8 cellular contexts compared by ENCODE assay signal in the genomic region with DNA sequence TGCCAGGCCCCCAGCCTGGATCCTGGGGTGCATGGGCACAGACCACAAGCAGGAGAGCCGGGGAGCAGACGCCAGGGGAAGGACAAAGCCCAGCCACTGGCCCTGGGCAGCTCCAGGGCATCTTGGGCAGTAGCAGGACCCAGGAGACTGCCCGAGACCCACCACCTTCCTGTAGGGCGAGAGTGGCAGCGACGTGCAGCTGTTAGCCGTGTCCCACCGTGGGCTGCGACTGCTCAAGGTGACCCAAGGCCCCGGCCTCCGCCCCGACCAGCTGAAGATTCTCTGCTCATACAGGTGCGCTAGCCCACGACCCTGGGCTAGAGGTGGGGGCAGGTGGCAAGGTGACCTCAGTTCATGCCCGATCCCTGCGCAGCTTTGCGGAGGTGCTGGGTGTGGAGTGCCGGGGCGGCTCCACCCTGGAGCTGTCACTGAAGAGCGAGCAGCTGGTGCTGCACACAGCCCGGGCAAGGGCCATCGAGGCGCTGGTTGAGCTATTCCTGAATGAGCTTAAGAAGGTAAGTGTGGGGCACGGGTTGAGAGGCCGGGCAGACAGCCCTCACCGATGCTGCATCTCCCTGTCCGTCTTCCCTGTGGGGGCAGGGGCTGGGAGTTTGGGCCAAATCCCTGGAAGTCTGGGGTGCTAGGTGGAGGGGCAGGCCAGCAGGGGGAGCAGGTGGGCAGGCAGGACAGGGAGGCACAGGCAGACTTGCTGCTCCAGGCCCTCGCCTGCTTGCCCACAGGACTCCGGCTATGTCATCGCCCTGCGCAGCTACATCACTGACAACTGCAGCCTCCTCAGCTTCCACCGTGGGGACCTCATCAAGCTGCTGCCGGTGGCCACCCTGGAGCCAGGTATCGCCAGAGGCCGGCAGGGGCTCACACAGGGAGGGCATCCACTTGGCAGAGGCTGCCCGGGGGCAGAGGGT. TPM values are rescaled to one million over a fixed set of nuclear protein-coding genes. Genes with fewer than 3 reads are reported as not detected.
A peak's percentile ranks its signal among the peaks of the same experiment; 100 is the strongest.
DNase-seq lines count a peak whose midpoint lies in the region; ATAC-seq and TF ChIP-seq lines count a peak whose summit lies in the region.

No MANE protein-coding gene starts in this region.

- no peaks in the 10 kb centered on the region for H3K27me3 ChIP-seq in BE2C
- no peaks in the 10 kb centered on the region for H3K27me3 ChIP-seq in Panc1 (ENCODE audit: control insufficient read depth, insufficient read depth, low read length)
- no peaks in the 10 kb centered on the region for H3K27me3 ChIP-seq in stomach
- H3K27me3 ChIP-seq in gastroesophageal sphincter: no peaks in the 10 kb centered on the region

- no peaks in the 10 kb centered on the region for H3K9me3 ChIP-seq in BE2C
- no peaks in the 10 kb centered on the region for H3K9me3 ChIP-seq in Panc1 (ENCODE audit: control insufficient read depth, insufficient read depth, low read depth, low read length)
- no peaks in the 10 kb centered on the region for H3K9me3 ChIP-seq in stomach
- no peaks in the 10 kb centered on the region for H3K9me3 ChIP-seq in gastroesophageal sphincter

- TF ChIP-seq EP300 in stomach (IDR thresholded peaks at IDR 0.05) (no peak), gastroesophageal sphincter (IDR thresholded peaks at IDR 0.05) (no peak)

- H3K4me1 ChIP-seq in BE2C (no peaks in the 10 kb centered on the region), Panc1 (ENCODE audit: control insufficient read depth, insufficient read depth, low read length) (no peaks in the 10 kb centered on the region), stomach (no peaks in the 10 kb centered on the region), gastroesophageal sphincter (no peaks in the 10 kb centered on the region)

- peak; percentile 69 for TF ChIP-seq CTCF in BE2C (IDR thresholded peaks at IDR 0.05; ENCODE audit: low read depth, low read length)
- peak; percentile 69 for TF ChIP-seq CTCF in GM12874 (IDR thresholded peaks at IDR 0.05; ENCODE audit: insufficient read depth, low read depth, low read length)
- peak; percentile 87 for TF ChIP-seq CTCF in Panc1 (IDR thresholded peaks at IDR 0.05)
- TF ChIP-seq CTCF in epithelial cell of proximal tubule (conservative IDR thresholded peaks at IDR 0.05; ENCODE audit: low read depth, low read length): peak; percentile 60
- TF ChIP-seq CTCF in stomach (IDR thresholded peaks at IDR 0.05): peak in 4 of 7 experiments; percentile 12 to 29 (median 18)
- TF ChIP-seq CTCF in gastroesophageal sphincter (IDR thresholded peaks at IDR 0.05): peak in 1 of 4 experiments; percentile 27

- WGBS in stomach, 5 donors: 48 to 86% (median 80%) methylated on average over 3 to 36 of the region's 36 CpGs
- WGBS in gastroesophageal sphincter (ENCODE audit: low coverage in 1 of 2), 2 donors: 0 to 80% methylated on average over 1 to 3 of the region's 36 CpGs

- POLR2A ChIA-PET in Panc1 (lab: Charles Lee): no interaction called here

- CTCF ChIA-PET in Panc1 (lab: Charles Lee): interaction anchor here (0.5 to 2.6 kb wide), 7 partner anchors 9 to 177 kb away, joined by 4 to 15 read pairs (median 5); partner anchors contain the start of gene SMIM5

- H3K36me3 ChIP-seq in BE2C (no peaks in the 10 kb centered on the region), Panc1 (ENCODE audit: control insufficient read depth, insufficient read depth, low read length) (no peaks in the 10 kb centered on the region), stomach (peaks cover 12 to 100% (median 92%) of the 10 kb centered on the region in 4 donors), gastroesophageal sphincter (peaks cover 0 to 95% of the 10 kb centered on the region in 2 donors)

- BruUV-seq in Panc1 (replicated peaks; lab: Mats Ljungman, UMichigan): no TSS peak

- H3K27ac ChIP-seq in Panc1 (ENCODE audit: low read length): no peak overlapping the region
- H3K27ac ChIP-seq in stomach: no peak overlapping the region
- H3K27ac ChIP-seq in gastroesophageal sphincter: no peak overlapping the region

- DNase-seq in BE2C (peak; percentile 90), Panc1 (ENCODE audit: low read depth, low spot score) (no peak), epithelial cell of proximal tubule (ENCODE audit: low read depth) (no peak), stomach (no peak)

- ATAC-seq in Panc1 (peak; percentile 55), GM19035 (IDR thresholded peaks at IDR 0.05; ENCODE audit: unreplicated experiment) (no peak), HG03565 (IDR thresholded peaks at IDR 0.05; ENCODE audit: unreplicated experiment) (no peak), gastroesophageal sphincter (no peak)

- H3K4me3 ChIP-seq in BE2C (ENCODE audit: low read depth, low read length) (no peak overlapping the region), Panc1 (ENCODE audit: low read depth in 2 of 2, low read length in 2 of 2) (no peak overlapping the region), epithelial cell of proximal tubule (ENCODE audit: low read depth, low read length) (no peak overlapping the region), stomach (no peak overlapping the region), gastroesophageal sphincter (no peak overlapping the region)

- TF ChIP-seq POLR2A in stomach (IDR thresholded peaks at IDR 0.05): no peak
- TF ChIP-seq POLR2A in gastroesophageal sphincter (IDR thresholded peaks at IDR 0.05): peak in 1 of 2 donors; percentile 14

- intact Hi-C loops in Panc1 (cut with micrococcal nuclease; ENCODE audit: unreplicated experiment): no loop called here
- intact Hi-C loops in stomach (cut with DNase I; ENCODE audit: low total_unique reads): no loop called here

- in situ Hi-C loops in Panc1 (cut with HindIII; ENCODE audit: low pct_unique_long_range_greater_than_20kb, low sequenced_read_pairs): no loop called here

RNA-seq across cellular contexts. Expression of gene SMIM5, which starts 13.5 kb away (rescaled TPM):
- 0.46 TPM for polyA plus RNA-seq in BE2C (2012; ENCODE audit: insufficient read depth, insufficient read length, low read depth)
- total RNA-seq in Panc1 (2021; ENCODE audit: unreplicated experiment) (0.10 TPM), epithelial cell of proximal tubule (0.63 and 0.94 TPM in 2 replicates), stomach (10 to 100 TPM in 1 of 5 donors, 1 to 10 TPM in 1, under 1 TPM in 1, not detected in 2; 0.58 to 12.7 (median 3.6) TPM), gastroesophageal sphincter (1 to 10 TPM; 3.8 to 6.8 (median 5.0) TPM)
- 0.24 TPM for polyA plus RNA-seq in Panc1 (2012; ENCODE audit: insufficient read length)
- polyA plus RNA-seq in stomach: 10 to 100 TPM in 1 of 3 donors, 1 to 10 TPM in 2; 5.9 to 29.5 (median 10.0) TPM

RNA-seq across cellular contexts. Expression of gene MYO15B, which starts 32.2 kb away (rescaled TPM):
- 10.0 TPM for polyA plus RNA-seq in BE2C (2012; ENCODE audit: insufficient read depth, insufficient read length, low read depth)
- total RNA-seq in Panc1 (2021; ENCODE audit: unreplicated experiment): 26.5 TPM
- 26.4 TPM for polyA plus RNA-seq in Panc1 (2012; ENCODE audit: insufficient read length)
- 0.36 and 5.4 TPM in 2 replicates for total RNA-seq in epithelial cell of proximal tubule
- 100 to 1,000 TPM; 138 to 515 (median 186) TPM for total RNA-seq in stomach
- 10 to 100 TPM; 67.7 to 82.3 (median 68.5) TPM for polyA plus RNA-seq in stomach
- total RNA-seq in gastroesophageal sphincter: 10 to 100 TPM; 10.7 to 76.1 (median 50.8) TPM

RNA-seq across cellular contexts. Expression of gene RECQL5, which starts 47.2 kb away (rescaled TPM):
- 69.1 TPM for polyA plus RNA-seq in BE2C (2012; ENCODE audit: insufficient read depth, insufficient read length, low read depth)
- 46.1 TPM for total RNA-seq in Panc1 (2021; ENCODE audit: unreplicated experiment)
- polyA plus RNA-seq in Panc1 (2012; ENCODE audit: insufficient read length): 34.1 TPM
- total RNA-seq in epithelial cell of proximal tubule: 20.0 and 25.7 TPM in 2 replicates
- total RNA-seq in stomach: 100 to 1,000 TPM in 2 of 5 donors, 10 to 100 TPM in 3; 21.4 to 229 (median 46.7) TPM
- 10 to 100 TPM; 29.6 to 61.4 (median 50.8) TPM for polyA plus RNA-seq in stomach
- total RNA-seq in gastroesophageal sphincter: 10 to 100 TPM in 3 of 4 donors, 1 to 10 TPM in 1; 6.4 to 15.1 (median 13.6) TPM

RNA-seq across cellular contexts. Expression of gene SAP30BP, which starts 47.4 kb away (rescaled TPM):
- polyA plus RNA-seq in BE2C (2012; ENCODE audit: insufficient read depth, insufficient read length, low read depth): 162 TPM
- 138 TPM for total RNA-seq in Panc1 (2021; ENCODE audit: unreplicated experiment)
- 89.8 TPM for polyA plus RNA-seq in Panc1 (2012; ENCODE audit: insufficient read length)
- 95.8 and 107 TPM in 2 replicates for total RNA-seq in epithelial cell of proximal tubule
- 100 to 1,000 TPM in 2 of 5 donors, 10 to 100 TPM in 3; 24.6 to 154 (median 72.9) TPM for total RNA-seq in stomach
- polyA plus RNA-seq in stomach: 10 to 100 TPM; 59.0 to 82.5 (median 72.8) TPM
- 10 to 100 TPM; 68.2 to 87.2 (median 77.2) TPM for total RNA-seq in gastroesophageal sphincter
